ENCODE assay signal across 17 cellular contexts in genomic region chr9:75201480-75202209, GRCh38.
A peak's percentile ranks its signal among the peaks of the same experiment; 100 is the strongest.
DNase-seq lines count a peak whose midpoint lies in the region; ATAC-seq and TF ChIP-seq lines count a peak whose summit lies in the region.
"Had no signal": no experiment of that assay in that cellular context is flagged by ENCODE, and none has a peak within 500 bp of the region (broad histone marks: within the 10 kb centered on the region; RNA-seq: fewer than 3 reads in every experiment).

No MANE protein-coding gene starts in this region.

- intact Hi-C loops in lower lobe of right lung (cut with DNase I) = no loop called here
- intact Hi-C loops in upper lobe of right lung (cut with DNase I) = no loop called here

- DNase-seq in stimulated activated naive CD8-positive, alpha-beta T cell treated with anti-CD3 and anti-CD28 coated beads, Interleukin-15, amount 100 ng/mL, for 72 hours = no peak
- DNase-seq in activated naive CD8-positive, alpha-beta T cell treated with anti-CD3 and anti-CD28 coated beads, Interleukin-2, amount 50 U/mL, for 24 hours = no peak
- DNase-seq in lower lobe of right lung (no peak), upper lobe of right lung (no peak), T-helper 17 cell (no peak)
- DNase-seq: CD4-positive, alpha-beta T cell; CD8-positive, alpha-beta T cell; GF-D8 had no signal

- H3K27ac ChIP-seq in lower lobe of right lung (no peak overlapping the region), upper lobe of right lung (no peak overlapping the region)
- H3K27ac ChIP-seq: 22Rv1; A549; BLaER1 treated with 17β-estradiol and CSF1 and Interleukin-3, amounts not matched to agents 10 nM and 100 nM; C4-2B had no signal

- H3K36me3 ChIP-seq in lower lobe of right lung = no peaks in the 10 kb centered on the region
- H3K36me3 ChIP-seq in upper lobe of right lung = no peaks in the 10 kb centered on the region
- H3K36me3 ChIP-seq: BLaER1 treated with 17β-estradiol and CSF1 and Interleukin-3, amounts not matched to agents 10 nM and 100 nM had no signal

- H3K9me3 ChIP-seq in lower lobe of right lung = no peaks in the 10 kb centered on the region
- no peaks in the 10 kb centered on the region for H3K9me3 ChIP-seq in upper lobe of right lung
- H3K9me3 ChIP-seq in T-helper 17 cell (ENCODE audit: control insufficient read depth, low read length, poor library complexity, severe bottlenecking) = no peaks in the 10 kb centered on the region
- H3K9me3 ChIP-seq: A549; BLaER1 treated with 17β-estradiol and CSF1 and Interleukin-3, amounts not matched to agents 10 nM and 100 nM; Caco-2 had no signal

- no peaks in the 10 kb centered on the region for H3K9me3 Mint-ChIP-seq in stimulated activated naive CD8-positive, alpha-beta T cell treated with anti-CD3 and anti-CD28 coated beads, Interleukin-15, Interleukin-2, amounts not matched to agents 100 ng/mL and 50 ng/mL, for 24 hours
- no peaks in the 10 kb centered on the region for H3K9me3 Mint-ChIP-seq in stimulated activated naive CD8-positive, alpha-beta T cell treated with anti-CD3 and anti-CD28 coated beads, Interleukin-15, amount 100 ng/mL, for 72 hours
- H3K9me3 Mint-ChIP-seq in activated naive CD8-positive, alpha-beta T cell treated with anti-CD3 and anti-CD28 coated beads, Interleukin-2, amount 50 U/mL, for 24 hours = no peaks in the 10 kb centered on the region
- H3K9me3 Mint-ChIP-seq: CD4-positive, alpha-beta T cell; CD8-positive, alpha-beta T cell had no signal

- H3K4me3 Mint-ChIP-seq in stimulated activated naive CD8-positive, alpha-beta T cell treated with anti-CD3 and anti-CD28 coated beads, Interleukin-15, Interleukin-2, amounts not matched to agents 100 ng/mL and 50 ng/mL, for 24 hours = no peak overlapping the region
- no peak overlapping the region for H3K4me3 Mint-ChIP-seq in stimulated activated naive CD8-positive, alpha-beta T cell treated with anti-CD3 and anti-CD28 coated beads, Interleukin-15, amount 100 ng/mL, for 72 hours
- H3K4me3 Mint-ChIP-seq in activated naive CD8-positive, alpha-beta T cell treated with anti-CD3 and anti-CD28 coated beads, Interleukin-2, amount 50 U/mL, for 24 hours = no peak overlapping the region
- no peak overlapping the region for H3K4me3 Mint-ChIP-seq in T-helper 17 cell
- H3K4me3 Mint-ChIP-seq: B cell; CD4-positive, alpha-beta T cell; CD8-positive, alpha-beta T cell had no signal

- no peaks in the 10 kb centered on the region for H3K27me3 ChIP-seq in lower lobe of right lung (ENCODE audit: low read depth)
- H3K27me3 ChIP-seq in upper lobe of right lung = no peaks in the 10 kb centered on the region
- H3K27me3 ChIP-seq: BLaER1 treated with 17β-estradiol and CSF1 and Interleukin-3, amounts not matched to agents 10 nM and 100 nM had no signal

- ATAC-seq in stimulated activated naive CD8-positive, alpha-beta T cell treated with anti-CD3 and anti-CD28 coated beads, Interleukin-15, amount 100 ng/mL, for 72 hours = no peak
- ATAC-seq in activated naive CD8-positive, alpha-beta T cell treated with anti-CD3 and anti-CD28 coated beads, Interleukin-2, amount 50 U/mL, for 24 hours = no peak
- ATAC-seq in lower lobe of right lung = peak; percentile 59 to 89
- ATAC-seq in upper lobe of right lung = peak; percentile 73
- no peak for ATAC-seq in HG03139 (IDR thresholded peaks at IDR 0.05; ENCODE audit: unreplicated experiment)
- ATAC-seq in GM21526 (IDR thresholded peaks at IDR 0.05; ENCODE audit: low FRiP score, unreplicated experiment) = no peak
- no peak for ATAC-seq in T-helper 17 cell
- ATAC-seq: CD8-positive, alpha-beta T cell had no signal

- H3K4me1 ChIP-seq in lower lobe of right lung = no peaks in the 10 kb centered on the region
- no peaks in the 10 kb centered on the region for H3K4me1 ChIP-seq in upper lobe of right lung
- H3K4me1 ChIP-seq: A549, Caco-2 had no signal

- H3K36me3 Mint-ChIP-seq in stimulated activated naive CD8-positive, alpha-beta T cell treated with anti-CD3 and anti-CD28 coated beads, Interleukin-15, Interleukin-2, amounts not matched to agents 100 ng/mL and 50 ng/mL, for 24 hours (ENCODE audit: low read depth) = no peaks in the 10 kb centered on the region
- no peaks in the 10 kb centered on the region for H3K36me3 Mint-ChIP-seq in activated naive CD8-positive, alpha-beta T cell treated with anti-CD3 and anti-CD28 coated beads, Interleukin-2, amount 50 U/mL, for 24 hours (ENCODE audit: low read depth)
- peaks cover 2% of the 10 kb centered on the region for H3K36me3 Mint-ChIP-seq in T-helper 17 cell (ENCODE audit: low read depth)
- H3K36me3 Mint-ChIP-seq: CD8-positive, alpha-beta T cell had no signal

- H3K27ac Mint-ChIP-seq in stimulated activated naive CD8-positive, alpha-beta T cell treated with anti-CD3 and anti-CD28 coated beads, Interleukin-15, Interleukin-2, amounts not matched to agents 100 ng/mL and 50 ng/mL, for 24 hours = peak overlapping the region; percentile 42
- no peak overlapping the region for H3K27ac Mint-ChIP-seq in stimulated activated naive CD8-positive, alpha-beta T cell treated with anti-CD3 and anti-CD28 coated beads, Interleukin-15, amount 100 ng/mL, for 72 hours
- peak overlapping the region; percentile 66 for H3K27ac Mint-ChIP-seq in activated naive CD8-positive, alpha-beta T cell treated with anti-CD3 and anti-CD28 coated beads, Interleukin-2, amount 50 U/mL, for 24 hours
- H3K27ac Mint-ChIP-seq in T-helper 17 cell = no peak overlapping the region
- H3K27ac Mint-ChIP-seq: B cell; CD4-positive, alpha-beta T cell; CD8-positive, alpha-beta T cell had no signal

- no peak overlapping the region for H3K4me3 ChIP-seq in lower lobe of right lung
- H3K4me3 ChIP-seq in upper lobe of right lung = no peak overlapping the region
- H3K4me3 ChIP-seq: A549; BLaER1 treated with 17β-estradiol and CSF1 and Interleukin-3, amounts not matched to agents 10 nM and 100 nM had no signal

- TF ChIP-seq CTCF in lower lobe of right lung (IDR thresholded peaks at IDR 0.05) (no peak), upper lobe of right lung (IDR thresholded peaks at IDR 0.05) (no peak)

- peaks cover 6% of the 10 kb centered on the region for H3K4me1 Mint-ChIP-seq in stimulated activated naive CD8-positive, alpha-beta T cell treated with anti-CD3 and anti-CD28 coated beads, Interleukin-15, Interleukin-2, amounts not matched to agents 100 ng/mL and 50 ng/mL, for 24 hours (ENCODE audit: low read depth)
- H3K4me1 Mint-ChIP-seq in stimulated activated naive CD8-positive, alpha-beta T cell treated with anti-CD3 and anti-CD28 coated beads, Interleukin-15, amount 100 ng/mL, for 72 hours = peaks cover 7% of the 10 kb centered on the region
- peaks cover 7% of the 10 kb centered on the region for H3K4me1 Mint-ChIP-seq in activated naive CD8-positive, alpha-beta T cell treated with anti-CD3 and anti-CD28 coated beads, Interleukin-2, amount 50 U/mL, for 24 hours
- peaks cover 10% of the 10 kb centered on the region for H3K4me1 Mint-ChIP-seq in T-helper 17 cell
- H3K4me1 Mint-ChIP-seq: B cell had no signal

- H3K27me3 Mint-ChIP-seq in stimulated activated naive CD8-positive, alpha-beta T cell treated with anti-CD3 and anti-CD28 coated beads, Interleukin-15, Interleukin-2, amounts not matched to agents 100 ng/mL and 50 ng/mL, for 24 hours = no peaks in the 10 kb centered on the region
- H3K27me3 Mint-ChIP-seq in stimulated activated naive CD8-positive, alpha-beta T cell treated with anti-CD3 and anti-CD28 coated beads, Interleukin-15, amount 100 ng/mL, for 72 hours = no peaks in the 10 kb centered on the region
- H3K27me3 Mint-ChIP-seq in activated naive CD8-positive, alpha-beta T cell treated with anti-CD3 and anti-CD28 coated beads, Interleukin-2, amount 50 U/mL, for 24 hours = no peaks in the 10 kb centered on the region
- H3K27me3 Mint-ChIP-seq in T-helper 17 cell = no peaks in the 10 kb centered on the region
- H3K27me3 Mint-ChIP-seq: B cell; CD4-positive, alpha-beta T cell had no signal

Comparison
In these comparisons a context has a peak if more than half of its experiments do, and no peak if none do; other contexts are left out.
1. H3K27ac Mint-ChIP-seq: peak in stimulated activated naive CD8-positive, alpha-beta T cell treated with anti-CD3 and anti-CD28 coated beads, Interleukin-15, Interleukin-2, amounts not matched to agents 100 ng/mL and 50 ng/mL, for 24 hours (single experiment) and activated naive CD8-positive, alpha-beta T cell treated with anti-CD3 and anti-CD28 coated beads, Interleukin-2, amount 50 U/mL, for 24 hours (single experiment); none in stimulated activated naive CD8-positive, alpha-beta T cell treated with anti-CD3 and anti-CD28 coated beads, Interleukin-15, amount 100 ng/mL, for 72 hours (0 of 2) and T-helper 17 cell (single experiment).
2. ATAC-seq: peak in lower lobe of right lung (2 of 2) and upper lobe of right lung (single experiment); none in stimulated activated naive CD8-positive, alpha-beta T cell treated with anti-CD3 and anti-CD28 coated beads, Interleukin-15, amount 100 ng/mL, for 72 hours (single experiment), activated naive CD8-positive, alpha-beta T cell treated with anti-CD3 and anti-CD28 coated beads, Interleukin-2, amount 50 U/mL, for 24 hours (single experiment), HG03139 (single experiment), GM21526 (single experiment) and T-helper 17 cell (single experiment).